Comparison of ENCODE assay signal across 8 cellular contexts in genomic region chr3:69081583-69082262, GRCh38. TPM values are rescaled to one million over a fixed set of nuclear protein-coding genes. Genes with fewer than 3 reads are reported as not detected.
DNase-seq lines count a peak whose midpoint lies in the region; ATAC-seq, FAIRE-seq and TF ChIP-seq lines count a peak whose summit lies in the region.
"Had no signal": no experiment of that assay in that cellular context is flagged by ENCODE, and none has a peak within 500 bp of the region (broad histone marks: within the 10 kb centered on the region; RNA-seq: fewer than 3 reads in every experiment).

No MANE protein-coding gene starts in this region.

- peaks cover 13% of the 10 kb centered on the region for H3K36me3 ChIP-seq in OCI-LY7 (ENCODE audit: insufficient read depth, low read length)

- peaks cover 71% of the 10 kb centered on the region for H3K4me1 ChIP-seq in OCI-LY7 (ENCODE audit: insufficient read depth, low read length, poor library complexity, severe bottlenecking)

- CTCF ChIA-PET in OCI-LY7 (lab: Charles Lee; ENCODE audit: unreplicated experiment) = no interaction called here

- DNase-seq in GM19239 (ENCODE audit: insufficient read length, low spot score) = no peak
- peak; percentile 21 for DNase-seq in OCI-LY7 (ENCODE audit: low spot score)
- DNase-seq in dermis blood vessel endothelial cell = peak; percentile 63
- DNase-seq in NCI-H2227 treated with DMSO at 0.1 percent for 48 hours (lab: John Stamatoyannopoulos, UW) = no peak
- DNase-seq: H7 had no signal

- no peak overlapping the region for H3K4me3 ChIP-seq in OCI-LY7 (ENCODE audit: low read depth, low read length, poor library complexity, severe bottlenecking)
- H3K4me3 ChIP-seq in skin epidermis = no peak overlapping the region

- no peaks in the 10 kb centered on the region for H3K9me3 ChIP-seq in OCI-LY7 (ENCODE audit: low read length)

- no TSS peak for BruUV-seq in OCI-LY7 (replicated peaks; lab: Mats Ljungman, UMichigan)

- peaks cover 5% of the 10 kb centered on the region; the same call in 1 of the 2 replicates for H4K20me1 ChIP-seq in OCI-LY7 (ENCODE audit: insufficient read depth, low read length)

- H3K27ac ChIP-seq in OCI-LY7 (ENCODE audit: low read depth, low read length, poor library complexity, severe bottlenecking) (peak overlapping the region; percentile 77), skin epidermis (peak overlapping the region in 20 of 21 experiments; percentile 10 to 99 (median 94))

- POLR2A ChIA-PET in OCI-LY7 (lab: Charles Lee) = interaction anchor here (0.8 to 7.5 kb wide), 6 partner anchors 11 to 29 kb away, joined by 3 to 49 read pairs (median 4); partner anchors contain the start of gene TMF1

- no peak for TF ChIP-seq CTCF in OCI-LY7 (conservative IDR thresholded peaks at IDR 0.05; ENCODE audit: low read length)

- H3K4me2 ChIP-seq in OCI-LY7 (ENCODE audit: low read length) = peak overlapping the region; percentile 77

- no peak for ATAC-seq in GM19452 (IDR thresholded peaks at IDR 0.05; ENCODE audit: unreplicated experiment)
- no peak for ATAC-seq in HG02678 (IDR thresholded peaks at IDR 0.05; ENCODE audit: unreplicated experiment)

- H2AFZ ChIP-seq in OCI-LY7 (ENCODE audit: low read length) = peak overlapping the region; percentile 86; the same call in 1 of the 2 replicates

- intact Hi-C loops in OCI-LY7 (cut with micrococcal nuclease; ENCODE audit: unreplicated experiment) = no loop called here

- no peaks in the 10 kb centered on the region for H3K9me2 ChIP-seq in OCI-LY7 (ENCODE audit: insufficient read depth, low read length)

- peaks cover 49% of the 10 kb centered on the region for H3K79me2 ChIP-seq in OCI-LY7 (ENCODE audit: insufficient read depth, low read depth, low read length)

- peak; percentile 70 for FAIRE-seq in GM19239 (lab: Jason Lieb, UNC)

RNA-seq across cellular contexts. Expression of gene UBA3, which starts 1.6 kb away (rescaled TPM):
- 66.5 and 78.8 TPM in 2 replicates for total RNA-seq in OCI-LY7 (2014; rRNA removed; shearing (Covaris generic))
- total RNA-seq in OCI-LY7 (2022) = 70.2 and 70.8 TPM in 2 replicates
- 67.5 and 74.2 TPM in 2 replicates for total RNA-seq in dermis blood vessel endothelial cell

RNA-seq across cellular contexts. Expression of gene ARL6IP5, which starts 3.0 kb away (rescaled TPM):
- total RNA-seq in OCI-LY7 (2014; rRNA removed; shearing (Covaris generic)) = 18.5 and 28.9 TPM in 2 replicates
- total RNA-seq in OCI-LY7 (2022) (25.9 and 26.7 TPM in 2 replicates), dermis blood vessel endothelial cell (90.4 and 109 TPM in 2 replicates)

RNA-seq across cellular contexts. Expression of gene TMF1, which starts 29.6 kb away (rescaled TPM):
- 16.6 and 20.8 TPM in 2 replicates for total RNA-seq in OCI-LY7 (2014; rRNA removed; shearing (Covaris generic))
- 29.0 and 29.4 TPM in 2 replicates for total RNA-seq in OCI-LY7 (2022)
- total RNA-seq in dermis blood vessel endothelial cell = 37.7 and 37.8 TPM in 2 replicates

RNA-seq across cellular contexts. Expression of gene LMOD3, which starts 40.7 kb away (rescaled TPM):
- total RNA-seq in OCI-LY7 (2014; rRNA removed; shearing (Covaris generic)) = not detected in 2 replicates
- total RNA-seq in OCI-LY7 (2022) (not detected in 2 replicates), dermis blood vessel endothelial cell (not detected in 2 replicates)
- total RNA-seq: H7 had no signal

Comparison
In these comparisons a context has a peak if more than half of its experiments do, and no peak if none do; other contexts are left out.
1. DNase-seq: peak in OCI-LY7 (single experiment) and dermis blood vessel endothelial cell (single experiment); none in GM19239 (single experiment) and NCI-H2227 treated with DMSO at 0.1 percent for 48 hours (single experiment).